ENCODE assay signal across 12 cellular contexts in the genomic region with DNA sequence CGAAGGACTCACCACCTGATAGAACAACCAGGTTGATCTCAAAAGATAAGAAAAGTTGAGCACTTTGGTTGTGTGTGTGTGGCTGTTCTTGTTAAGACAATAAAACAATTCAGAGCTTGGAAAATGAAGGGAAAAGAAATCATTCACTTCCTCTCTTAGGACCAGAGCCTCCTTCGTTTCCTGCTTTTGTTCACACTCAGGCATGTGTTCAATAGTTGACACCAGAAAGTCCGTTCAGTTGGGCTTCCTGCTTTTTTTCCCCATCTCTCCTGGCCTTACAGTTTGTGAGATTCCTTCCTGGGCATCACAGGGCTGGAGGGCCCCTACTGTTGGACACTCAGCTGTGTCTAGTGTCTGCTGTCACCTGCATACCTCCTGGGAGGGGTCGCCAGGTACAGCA. TPM values are rescaled to one million over a fixed set of nuclear protein-coding genes. Genes with fewer than 3 reads are reported as not detected.
DNase-seq lines count a peak whose midpoint lies in the region; ATAC-seq and TF ChIP-seq lines count a peak whose summit lies in the region.
"Had no signal": no experiment of that assay in that cellular context is flagged by ENCODE, and none has a peak within 500 bp of the region (broad histone marks: within the 10 kb centered on the region; RNA-seq: fewer than 3 reads in every experiment).

No MANE protein-coding gene starts in this region.

- ATAC-seq in right cardiac atrium, result peak in 1 of 2 donors; percentile 33
- ATAC-seq in sciatic nerve, result peak; percentile 32
- no peak for ATAC-seq in HG02759 (IDR thresholded peaks at IDR 0.05; ENCODE audit: unreplicated experiment)
- no peak for ATAC-seq in HG03342 (IDR thresholded peaks at IDR 0.05; ENCODE audit: unreplicated experiment)

- H3K36me3 Mint-ChIP-seq in CD4-positive, alpha-beta memory T cell, result peaks cover 17 to 23% of the 10 kb centered on the region in 2 donors
- peaks cover 3% of the 10 kb centered on the region for H3K36me3 Mint-ChIP-seq in neural progenitor cell

- no peak overlapping the region for H3K4me2 ChIP-seq in neural progenitor cell
- H3K4me2 ChIP-seq: KMS-11 had no signal

- H3K27me3 Mint-ChIP-seq in CD4-positive, alpha-beta memory T cell, result no peaks in the 10 kb centered on the region
- no peaks in the 10 kb centered on the region for H3K27me3 Mint-ChIP-seq in neural progenitor cell (ENCODE audit: insufficient read depth, low read depth)

- no peaks in the 10 kb centered on the region for H3K4me1 ChIP-seq in CD4-positive, alpha-beta memory T cell (ENCODE audit: insufficient read depth, low read length)
- H3K4me1 ChIP-seq in right cardiac atrium (ENCODE audit: control insufficient read depth, insufficient read depth, low read length) (peaks cover 29% of the 10 kb centered on the region), neural progenitor cell (peaks cover 28% of the 10 kb centered on the region), prostate gland (replicated peaks) (no peaks in the 10 kb centered on the region)

- TF ChIP-seq POLR2A in prostate gland (IDR thresholded peaks at IDR 0.05), result no peak

- no peaks in the 10 kb centered on the region for H3K9me3 Mint-ChIP-seq in CD4-positive, alpha-beta memory T cell
- H3K9me3 Mint-ChIP-seq in neural progenitor cell, result no peaks in the 10 kb centered on the region

- H3K9ac ChIP-seq in neural progenitor cell, result no peak overlapping the region
- H3K9ac ChIP-seq: GM23248, KMS-11 had no signal

- H3K4me3 Mint-ChIP-seq in CD4-positive, alpha-beta memory T cell, result no peak overlapping the region
- no peak overlapping the region for H3K4me3 Mint-ChIP-seq in neural progenitor cell

- H4K20me1 ChIP-seq in neural progenitor cell (ENCODE audit: low read depth), result peaks cover 50% of the 10 kb centered on the region

- no peaks in the 10 kb centered on the region for H3K27me3 ChIP-seq in CD4-positive, alpha-beta memory T cell (ENCODE audit: insufficient read depth, low read length)
- H3K27me3 ChIP-seq in right cardiac atrium (ENCODE audit: control insufficient read depth, insufficient read depth) (no peaks in the 10 kb centered on the region), neural progenitor cell (no peaks in the 10 kb centered on the region), prostate gland (replicated peaks; ENCODE audit: insufficient read depth) (no peaks in the 10 kb centered on the region)
- H3K27me3 ChIP-seq: thyroid gland had no signal

- H3K4me1 Mint-ChIP-seq in CD4-positive, alpha-beta memory T cell, result peaks cover 21 to 63% (median 33%) of the 10 kb centered on the region in 4 donors
- H3K4me1 Mint-ChIP-seq in neural progenitor cell, result peaks cover 45% of the 10 kb centered on the region

- POLR2A ChIA-PET in CD4-positive, alpha-beta memory T cell (lab: Charles Lee; ENCODE audit: partially characterized antibody), result interaction anchor here (1.0 to 1.3 kb wide), 2 partner anchors 49 to 93 kb away, joined by 3 to 4 read pairs; a partner anchor contains a TSS

- peaks cover 9% of the 10 kb centered on the region for H3F3A ChIP-seq in neural progenitor cell (ENCODE audit: low read depth)

- no peaks in the 10 kb centered on the region for H3K9me3 ChIP-seq in CD4-positive, alpha-beta memory T cell (ENCODE audit: control insufficient read depth in 1 of 2, low read length in 2 of 2)
- H3K9me3 ChIP-seq in right cardiac atrium (ENCODE audit: control insufficient read depth, low read length) (no peaks in the 10 kb centered on the region), neural progenitor cell (ENCODE audit: low read depth) (no peaks in the 10 kb centered on the region), prostate gland (no peaks in the 10 kb centered on the region)
- H3K9me3 ChIP-seq: lower lobe of right lung, thyroid gland had no signal

- 31% methylated on average over 4 of the region's 4 CpGs for WGBS in right cardiac atrium
- WGBS in prostate gland, result 59% methylated on average over 4 of the region's 4 CpGs

- CTCF ChIA-PET in CD4-positive, alpha-beta memory T cell (lab: Charles Lee; ENCODE audit: partially characterized antibody), result interaction anchor here (0.9 to 5.4 kb wide), 32 partner anchors 8 to 222 kb away, joined by 3 to 69 read pairs (median 9); a partner anchor contains a TSS

- no peaks in the 10 kb centered on the region for H3K36me3 ChIP-seq in CD4-positive, alpha-beta memory T cell (ENCODE audit: insufficient read depth, low read length)
- no peaks in the 10 kb centered on the region for H3K36me3 ChIP-seq in neural progenitor cell
- H3K36me3 ChIP-seq in prostate gland, result no peaks in the 10 kb centered on the region
- H3K36me3 ChIP-seq: lower lobe of right lung, thyroid gland had no signal

- H3K27ac ChIP-seq in CD4-positive, alpha-beta memory T cell (ENCODE audit: low read depth, low read length), result no peak overlapping the region
- no peak overlapping the region for H3K27ac ChIP-seq in coronary artery
- H3K27ac ChIP-seq in right cardiac atrium (ENCODE audit: low read length), result peak overlapping the region; percentile 83
- no peak overlapping the region for H3K27ac ChIP-seq in neural progenitor cell
- H3K27ac ChIP-seq in prostate gland, result no peak overlapping the region
- H3K27ac ChIP-seq: GM23248, KMS-11, thyroid gland had no signal

- H3K79me2 ChIP-seq in neural progenitor cell (ENCODE audit: low read depth), result peaks cover 4% of the 10 kb centered on the region

- no peak for DNase-seq in CD4-positive, alpha-beta memory T cell
- DNase-seq in coronary artery (ENCODE audit: low spot score) (peak; percentile 11), right cardiac atrium (peak in 1 of 3 donors; percentile 42), sciatic nerve (ENCODE audit: low spot score) (peak; percentile 31), neural progenitor cell (ENCODE audit: low spot score) (no peak), prostate gland (ENCODE audit: low spot score) (no peak)
- DNase-seq: lower lobe of right lung had no signal

- H3K4me3 ChIP-seq in CD4-positive, alpha-beta memory T cell (ENCODE audit: low read length in 2 of 2), result no peak overlapping the region
- H3K4me3 ChIP-seq in coronary artery (no peak overlapping the region), right cardiac atrium (ENCODE audit: low read length) (no peak overlapping the region), neural progenitor cell (no peak overlapping the region), prostate gland (no peak overlapping the region)
- H3K4me3 ChIP-seq: GM23248, lower lobe of right lung, thyroid gland had no signal

- H2AFZ ChIP-seq in neural progenitor cell (replicated peaks), result no peak overlapping the region
- H2AFZ ChIP-seq: GM23248 had no signal

- peak overlapping the region in 4 of 7 donors; percentile 10 to 78 (median 52) for H3K27ac Mint-ChIP-seq in CD4-positive, alpha-beta memory T cell
- no peak overlapping the region for H3K27ac Mint-ChIP-seq in neural progenitor cell

- intact Hi-C loops in CD4-positive, alpha-beta memory T cell (cut with micrococcal nuclease), result loop anchor here (1.0 to 5.0 kb wide), 6 partner anchors 46 to 215 kb away; no protein-coding TSS in a partner anchor
- intact Hi-C loops in right cardiac atrium (cut with DNase I) (loop anchor here (2.0 to 5.0 kb wide), 3 partner anchors 42 to 47 kb away; a partner anchor contains a TSS), sciatic nerve (cut with DNase I) (no loop called here), prostate gland (cut with DNase I) (no loop called here)

- no peak for TF ChIP-seq CTCF in coronary artery (IDR thresholded peaks at IDR 0.05)
- no peak for TF ChIP-seq CTCF in neural progenitor cell (IDR thresholded peaks at IDR 0.05)
- TF ChIP-seq CTCF in prostate gland (IDR thresholded peaks at IDR 0.05), result no peak

RNA-seq across cellular contexts. Expression of a gene that starts 48.0 kb away (rescaled TPM):
- 10 to 100 TPM; 17.1 to 19.3 TPM for total RNA-seq in CD4-positive, alpha-beta memory T cell
- 10 to 100 TPM in 1 of 2 donors, 1 to 10 TPM in 1; 7.3 to 48.6 TPM for polyA plus RNA-seq in CD4-positive, alpha-beta memory T cell
- total RNA-seq in right cardiac atrium (100 to 1,000 TPM; 158 to 236 (median 207) TPM), sciatic nerve (45.5 TPM), neural progenitor cell (ENCODE audit: low replicate concordance) (16.5 and 33.0 TPM in 2 replicates), prostate gland (1 to 10 TPM; 4.1 to 6.6 TPM)
- 120 TPM for polyA plus RNA-seq in right cardiac atrium

Comparison
In these comparisons a context has a peak if more than half of its experiments do, and no peak if none do; other contexts are left out.
1. DNase-seq: peak in coronary artery (single experiment) and sciatic nerve (single experiment); none in CD4-positive, alpha-beta memory T cell (0 of 5), neural progenitor cell (single experiment) and prostate gland (single experiment).
2. intact Hi-C loops: an anchor here in CD4-positive, alpha-beta memory T cell (1.0 to 5.0 kb wide) and right cardiac atrium (2.0 to 5.0 kb wide); none called in sciatic nerve and prostate gland.